Comparison of ENCODE assay signal across 23 cellular contexts in the genomic region with DNA sequence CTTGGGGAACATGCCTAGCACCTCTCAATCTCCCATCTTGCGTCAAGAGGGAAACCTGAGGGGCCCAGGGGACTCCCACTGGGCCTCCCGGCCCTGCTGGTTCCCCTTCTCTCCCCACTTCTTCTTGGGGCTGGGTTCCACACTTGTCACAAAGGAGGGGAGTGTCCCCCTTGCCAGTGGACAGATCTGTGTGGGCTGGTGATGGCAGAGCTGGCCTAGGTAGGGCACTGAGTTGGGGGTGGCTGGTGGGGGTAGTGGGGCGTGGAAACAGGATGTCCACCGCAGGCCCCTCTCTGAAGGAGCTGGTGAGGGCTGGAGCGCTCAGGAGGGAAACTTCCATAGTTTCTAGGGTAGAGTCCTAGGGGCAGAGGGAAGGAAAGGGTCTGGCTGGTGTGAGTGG.
DNase-seq lines count a peak whose midpoint lies in the region; TF ChIP-seq lines count a peak whose summit lies in the region.
"Had no signal": no experiment of that assay in that cellular context is flagged by ENCODE, and none has a peak within 500 bp of the region (broad histone marks: within the 10 kb centered on the region; RNA-seq: fewer than 3 reads in every experiment).

No MANE protein-coding gene starts in this region.

- no peak overlapping the region for H4K8ac ChIP-seq in trophoblast cell (ENCODE audit: low read depth, low read length)

- POLR2A ChIA-PET in MCF 10A (lab: Yijun Ruan, JAX) = interaction anchor here (0.5 to 5.1 kb wide), 8 partner anchors 10 to 508 kb away, joined by 3 to 50 read pairs (median 7); a partner anchor contains a TSS

- intact Hi-C loops in MCF 10A (cut with micrococcal nuclease) (loop anchor here (5.0 to 10.0 kb wide), 3 partner anchors 98 to 566 kb away; no protein-coding TSS in a partner anchor), mammary epithelial cell (cut with micrococcal nuclease) (loop anchor here (5.0 kb wide), 1 partner anchor 96 kb away; no protein-coding TSS in a partner anchor), adrenal gland (cut with DNase I) (loop anchor here (5.0 to 10.0 kb wide), 4 partner anchors 48 to 508 kb away; no protein-coding TSS in a partner anchor)

- H3K27me3 Mint-ChIP-seq in MCF 10A (ENCODE audit: insufficient read depth, unreplicated experiment) = no peaks in the 10 kb centered on the region
- H3K27me3 Mint-ChIP-seq: CD4-positive, alpha-beta T cell; stimulated activated naive CD8-positive, alpha-beta T cell treated with anti-CD3 and anti-CD28 coated beads, Interleukin-15, Interleukin-2, amounts not matched to agents 100 ng/mL and 50 ng/mL, for 24 hours had no signal

- peaks cover 7% of the 10 kb centered on the region for H3K79me1 ChIP-seq in trophoblast cell (ENCODE audit: low read length)

- TF ChIP-seq CTCF in MCF 10A (IDR thresholded peaks at IDR 0.05; ENCODE audit: unreplicated experiment) (no peak), mammary epithelial cell (conservative IDR thresholded peaks at IDR 0.05 in 1 of 2, IDR thresholded peaks at IDR 0.05 in 1 of 2; ENCODE audit: extremely low read depth in 1 of 2, insufficient read depth in 1 of 2, low read depth in 1 of 2, low read length in 2 of 2) (no peak), hepatocyte (IDR thresholded peaks at IDR 0.05; ENCODE audit: poor library complexity) (no peak), foreskin fibroblast (IDR thresholded peaks at IDR 0.05; ENCODE audit: low read depth, low read length) (no peak), adrenal gland (IDR thresholded peaks at IDR 0.05) (no peak)

- no peak for TF ChIP-seq POLR2A in adrenal gland (IDR thresholded peaks at IDR 0.05)

- BruUV-seq in MCF 10A (replicated peaks; lab: Mats Ljungman, UMichigan) (no TSS peak), mammary epithelial cell (replicated peaks; lab: Mats Ljungman, UMichigan) (no TSS peak)

- H3K36me3 Mint-ChIP-seq in MCF 10A (ENCODE audit: insufficient read depth, unreplicated experiment) = peaks cover 6% of the 10 kb centered on the region
- H3K36me3 Mint-ChIP-seq: activated CD8-positive, alpha-beta memory T cell treated with anti-CD3 and anti-CD28 coated beads, Interleukin-2, amount 10 ng/mL, durations not matched to agents 7 days and 5 days had no signal

- H2AFZ ChIP-seq in mammary epithelial cell (ENCODE audit: low read depth, low read length) (no peak overlapping the region), hepatocyte (no peak overlapping the region), trophoblast cell (ENCODE audit: insufficient read depth, low read length, poor library complexity) (no peak overlapping the region)
- H2AFZ ChIP-seq: parathyroid adenoma had no signal

- no peaks in the 10 kb centered on the region for H3K9me2 ChIP-seq in hepatocyte (replicated peaks; ENCODE audit: insufficient read depth)

- CTCF ChIA-PET in MCF 10A (lab: Yijun Ruan, JAX) = interaction anchor here (0.6 to 8.9 kb wide), 14 partner anchors 9 to 564 kb away, joined by 3 to 108 read pairs (median 4); no protein-coding TSS in a partner anchor
- CTCF ChIA-PET in mammary epithelial cell (lab: Charles Lee; ENCODE audit: low non-redundant PET) = no interaction called here

- WGBS in mammary epithelial cell (ENCODE audit: low coverage, missing lambda C conversion rate) = 100% methylated on average over 2 of the region's 5 CpGs
- whole genome bisulfite sequencing in hepatocyte (ENCODE audit: low lambda C conversion rate, missing lambda C conversion rate) = 81% methylated on average over 5 of the region's 5 CpGs
- no CpG with 5 or more reads among the region's 5 CpGs for WGBS in trophoblast cell (ENCODE audit: extremely low coverage, insufficient coverage, insufficient read length)
- 83 to 95% (median 89%) methylated on average over 4 to 5 of the region's 5 CpGs for WGBS in adrenal gland, 4 donors

- in situ Hi-C loops in mammary epithelial cell (cut with MboI; ENCODE audit: low sequenced_read_pairs in 2 of 2) = loop anchor here in 1 of 2 donors (10.0 kb wide), 1 partner anchor 248 kb away; a partner anchor contains a TSS

- H3K18ac ChIP-seq in trophoblast cell (ENCODE audit: low read length) = no peak overlapping the region

- H3K4me3 Mint-ChIP-seq in MCF 10A (ENCODE audit: unreplicated experiment) = no peak overlapping the region
- H3K4me3 Mint-ChIP-seq: activated CD8-positive, alpha-beta memory T cell treated with anti-CD3 and anti-CD28 coated beads, Interleukin-2, amount 10 ng/mL, durations not matched to agents 7 days and 5 days; CD4-positive, alpha-beta T cell; stimulated activated naive CD8-positive, alpha-beta T cell treated with anti-CD3 and anti-CD28 coated beads, Interleukin-15, Interleukin-2, amounts not matched to agents 100 ng/mL and 50 ng/mL, for 24 hours had no signal

- dilution Hi-C loops in mammary epithelial cell (cut with HindIII; ENCODE audit: low sequenced_read_pairs) = no loop called here

- H2BK5ac ChIP-seq in trophoblast cell (ENCODE audit: low read depth, low read length, poor library complexity) = no peak overlapping the region

- no peak overlapping the region for H2BK120ac ChIP-seq in trophoblast cell (ENCODE audit: insufficient read depth, low read length, poor library complexity)

- H3K27ac ChIP-seq in mammary epithelial cell (ENCODE audit: insufficient read depth, low read depth, low read length) (no peak overlapping the region), hepatocyte (peak overlapping the region; percentile 96), trophoblast cell (ENCODE audit: low read depth, low read length) (no peak overlapping the region), adrenal gland (no peak overlapping the region)
- H3K27ac ChIP-seq: epithelial cell of prostate, parathyroid adenoma, upper lobe of left lung had no signal

- H3K4me2 ChIP-seq in mammary epithelial cell (ENCODE audit: insufficient read depth, low read depth, low read length) (no peak overlapping the region), hepatocyte (no peak overlapping the region), trophoblast cell (ENCODE audit: low read length) (no peak overlapping the region)

- no peak overlapping the region for H2AK5ac ChIP-seq in trophoblast cell (ENCODE audit: low read length)

- H3K79me2 ChIP-seq in mammary epithelial cell (ENCODE audit: insufficient read depth, low read length) (no peaks in the 10 kb centered on the region), hepatocyte (peaks cover 4% of the 10 kb centered on the region), trophoblast cell (ENCODE audit: control insufficient read depth, insufficient read depth, low read length, poor library complexity) (no peaks in the 10 kb centered on the region)
- H3K79me2 ChIP-seq: parathyroid adenoma had no signal

- H2BK12ac ChIP-seq in trophoblast cell (ENCODE audit: low read length) = no peak overlapping the region

- H3K9me3 Mint-ChIP-seq in MCF 10A (ENCODE audit: unreplicated experiment) = no peaks in the 10 kb centered on the region
- H3K9me3 Mint-ChIP-seq: CD4-positive, alpha-beta T cell; HFFc6; stimulated activated naive CD8-positive, alpha-beta T cell treated with anti-CD3 and anti-CD28 coated beads, Interleukin-15, Interleukin-2, amounts not matched to agents 100 ng/mL and 50 ng/mL, for 24 hours had no signal

- H4K20me1 ChIP-seq in mammary epithelial cell (ENCODE audit: insufficient read depth, low read length) (no peaks in the 10 kb centered on the region), hepatocyte (ENCODE audit: insufficient read depth, poor library complexity, severe bottlenecking) (no peaks in the 10 kb centered on the region)

- peaks cover 38% of the 10 kb centered on the region for H3K4me1 Mint-ChIP-seq in MCF 10A (ENCODE audit: insufficient read depth, unreplicated experiment)

- DNase-seq in MCF 10A (ENCODE audit: unreplicated experiment) = no peak
- no peak for DNase-seq in mammary epithelial cell
- no peak for DNase-seq in hepatocyte (ENCODE audit: low spot score)
- no peak for DNase-seq in trophoblast cell
- DNase-seq in DMS 273 (lab: John Stamatoyannopoulos, UW; ENCODE audit: unreplicated experiment) = no peak
- no peak for DNase-seq in foreskin fibroblast
- DNase-seq in adrenal gland = no peak
- DNase-seq in ureter (ENCODE audit: low spot score) = no peak
- DNase-seq: activated CD4-positive, alpha-beta T cell treated with anti-CD3 and anti-CD28 coated beads for 48 hours; activated CD8-positive, alpha-beta memory T cell treated with anti-CD3 and anti-CD28 coated beads, Interleukin-2, amount 10 ng/mL, durations not matched to agents 7 days and 5 days; CD4-positive, alpha-beta T cell; DMS53; foreskin melanocyte; HFFc6; hippocampal formation; NCI-H146; NCI-H69; Right ventricle myocardium superior; upper lobe of left lung had no signal

- H3K4me1 ChIP-seq in mammary epithelial cell (ENCODE audit: insufficient read depth, low read length) (peaks cover 42% of the 10 kb centered on the region), hepatocyte (ENCODE audit: insufficient read depth) (peaks cover 65% of the 10 kb centered on the region), trophoblast cell (ENCODE audit: control insufficient read depth in 1 of 2, insufficient read depth in 2 of 2, low read length in 2 of 2) (peaks cover 15 to 19% of the 10 kb centered on the region in 2 experiments), adrenal gland (replicated peaks in 1 of 2) (peaks cover 3 to 11% of the 10 kb centered on the region in 2 donors)
- H3K4me1 ChIP-seq: parathyroid adenoma had no signal

- H3K27me3 ChIP-seq in mammary epithelial cell (ENCODE audit: insufficient read depth, low read length) = no peaks in the 10 kb centered on the region
- H3K27me3 ChIP-seq in hepatocyte = no peaks in the 10 kb centered on the region
- no peaks in the 10 kb centered on the region for H3K27me3 ChIP-seq in trophoblast cell (ENCODE audit: insufficient read depth, low read length)
- no peaks in the 10 kb centered on the region for H3K27me3 ChIP-seq in adrenal gland
- H3K27me3 ChIP-seq: upper lobe of left lung had no signal

- H3K23ac ChIP-seq in trophoblast cell (ENCODE audit: low read length) = no peak overlapping the region

- H3K9me3 ChIP-seq in mammary epithelial cell (replicated peaks; ENCODE audit: insufficient read depth, low read length) = peaks cover 2% of the 10 kb centered on the region
- no peaks in the 10 kb centered on the region for H3K9me3 ChIP-seq in hepatocyte (ENCODE audit: low read depth)
- H3K9me3 ChIP-seq in trophoblast cell (ENCODE audit: insufficient read depth, low read depth, low read length) = no peaks in the 10 kb centered on the region
- no peaks in the 10 kb centered on the region for H3K9me3 ChIP-seq in adrenal gland (replicated peaks in 1 of 3)
- H3K9me3 ChIP-seq: upper lobe of left lung had no signal

- H4K91ac ChIP-seq in trophoblast cell (ENCODE audit: low read depth, low read length) = peak overlapping the region; percentile 23

- no peak overlapping the region for H4K12ac ChIP-seq in trophoblast cell (ENCODE audit: low read depth, low read length)

- H3K4me3 ChIP-seq in mammary epithelial cell (replicated peaks in 1 of 3; ENCODE audit: insufficient read depth in 1 of 3, low read depth in 2 of 3, low read length in 3 of 3) (no peak overlapping the region), hepatocyte (no peak overlapping the region), trophoblast cell (ENCODE audit: low read depth, low read length) (no peak overlapping the region), foreskin fibroblast (ENCODE audit: low read depth in 1 of 2, low read length in 2 of 2) (no peak overlapping the region), adrenal gland (no peak overlapping the region)
- H3K4me3 ChIP-seq: GM12878, upper lobe of left lung had no signal

- H3K14ac ChIP-seq in trophoblast cell (ENCODE audit: low read length) = no peak overlapping the region

- no peak overlapping the region for H3K9ac ChIP-seq in mammary epithelial cell (ENCODE audit: insufficient read depth, low read length)
- no peak overlapping the region for H3K9ac ChIP-seq in trophoblast cell (ENCODE audit: low read length)
- H3K9ac ChIP-seq: parathyroid adenoma had no signal

- H3K36me3 ChIP-seq in mammary epithelial cell (ENCODE audit: insufficient read depth, low read length) (no peaks in the 10 kb centered on the region), hepatocyte (replicated peaks; ENCODE audit: insufficient read depth, low read depth) (no peaks in the 10 kb centered on the region), trophoblast cell (ENCODE audit: control insufficient read depth in 1 of 2, insufficient read depth in 2 of 2, low read length in 2 of 2) (no peaks in the 10 kb centered on the region), adrenal gland (replicated peaks in 1 of 2) (no peaks in the 10 kb centered on the region)
- H3K36me3 ChIP-seq: upper lobe of left lung had no signal

- peak overlapping the region; percentile 52 for H3K27ac Mint-ChIP-seq in MCF 10A (ENCODE audit: low read depth, unreplicated experiment)
- H3K27ac Mint-ChIP-seq: activated CD8-positive, alpha-beta memory T cell treated with anti-CD3 and anti-CD28 coated beads, Interleukin-2, amount 10 ng/mL, durations not matched to agents 7 days and 5 days; CD4-positive, alpha-beta T cell; stimulated activated naive CD8-positive, alpha-beta T cell treated with anti-CD3 and anti-CD28 coated beads, Interleukin-15, Interleukin-2, amounts not matched to agents 100 ng/mL and 50 ng/mL, for 24 hours had no signal

- no peak overlapping the region for H3K4ac ChIP-seq in trophoblast cell (ENCODE audit: low read depth, low read length)
